Comparison of ENCODE assay signal across 11 cellular contexts in the genomic region with DNA sequence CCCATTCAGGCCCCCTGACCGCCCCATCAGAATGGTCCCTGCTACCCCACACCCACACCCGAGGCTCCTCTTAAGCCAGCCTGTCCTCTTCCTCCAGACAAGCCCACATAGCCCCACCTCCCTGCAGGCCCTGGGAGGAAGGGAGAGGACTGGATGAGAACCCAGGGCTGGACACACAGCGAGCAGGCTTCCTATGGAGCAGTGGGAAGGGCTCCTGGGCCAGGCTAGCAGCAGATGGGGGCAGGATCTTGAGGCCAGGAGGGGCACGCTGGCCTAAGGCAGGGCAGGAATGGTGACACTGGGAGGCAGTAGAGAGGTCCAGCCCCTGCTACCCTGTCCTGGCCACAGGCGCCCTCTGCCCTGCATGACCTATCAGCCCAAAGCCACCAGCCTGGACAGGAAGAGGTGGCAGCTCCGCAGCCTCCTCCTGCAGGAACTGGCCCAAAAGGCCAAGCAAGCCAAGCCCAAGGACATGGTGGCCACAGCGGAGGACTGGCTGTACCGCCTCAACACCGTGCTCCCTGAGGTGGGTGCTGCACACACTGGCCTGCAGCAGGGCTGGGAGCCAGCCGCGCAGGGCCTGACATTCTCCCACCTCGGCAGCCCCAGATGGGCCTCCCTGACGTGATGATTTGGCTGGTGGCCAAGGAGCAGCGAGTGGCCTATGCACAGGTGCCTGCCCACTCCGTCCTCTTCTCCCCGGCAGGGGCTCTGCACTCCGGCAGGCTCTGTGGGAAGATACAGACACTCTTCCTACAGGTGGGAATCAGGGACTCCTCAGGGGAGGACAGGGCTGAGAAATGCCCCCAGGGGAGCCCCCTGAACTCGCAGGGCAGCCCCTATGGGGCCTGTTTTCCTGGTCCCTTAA. TPM values are rescaled to one million over a fixed set of nuclear protein-coding genes. Genes with fewer than 3 reads are reported as not detected.
DNase-seq lines count a peak whose midpoint lies in the region; ATAC-seq and TF ChIP-seq lines count a peak whose summit lies in the region.
"Had no signal": no experiment of that assay in that cellular context is flagged by ENCODE, and none has a peak within 500 bp of the region (broad histone marks: within the 10 kb centered on the region; RNA-seq: fewer than 3 reads in every experiment).

No MANE protein-coding gene starts in this region.

- peak overlapping the region; percentile 32 for H3K27ac ChIP-seq in cardiac muscle cell

- H3K36me3 ChIP-seq in cardiac muscle cell, result no peaks in the 10 kb centered on the region

- H3K9me3 ChIP-seq in cardiac muscle cell (ENCODE audit: low read depth), result no peaks in the 10 kb centered on the region

- peaks cover 14% of the 10 kb centered on the region for H3K4me1 ChIP-seq in cardiac muscle cell (ENCODE audit: low read depth)

- no peak for ATAC-seq in activated T-cell treated with anti-CD3 and anti-CD28 coated beads, Interleukin-2, amount 50 U/mL, for 4 hours
- no peak for ATAC-seq in left lobe of liver
- ATAC-seq: activated CD8-positive, alpha-beta T cell treated with anti-CD3 and anti-CD28 coated beads, Interleukin-2, amount 10 ng/mL, durations not matched to agents 7 days and 5 days had no signal

- no peak overlapping the region for H3K4me3 Mint-ChIP-seq in activated T-cell treated with anti-CD3 and anti-CD28 coated beads, Interleukin-2, amount 50 U/mL, for 4 hours
- H3K4me3 Mint-ChIP-seq: activated CD8-positive, alpha-beta T cell treated with anti-CD3 and anti-CD28 coated beads, Interleukin-2, amount 10 ng/mL, durations not matched to agents 7 days and 5 days had no signal

- DNase-seq in HuH-7.5 (ENCODE audit: low spot score) (peak; percentile 59), NCI-H82 (lab: John Stamatoyannopoulos, UW) (peak; percentile 88), cardiac muscle cell (ENCODE audit: low read depth in 1 of 2, low spot score in 1 of 2) (peak; percentile 64 to 73), retina (peak; percentile 44), HPDE6-E6E7 (ENCODE audit: extremely low spot score) (no peak), left lobe of liver (ENCODE audit: low spot score) (no peak), A172 (ENCODE audit: low spot score) (no peak)
- DNase-seq in activated T-cell treated with anti-CD3 and anti-CD28 coated beads, Interleukin-2, amount 50 U/mL, for 4 hours, result no peak
- DNase-seq: activated CD8-positive, alpha-beta T cell treated with anti-CD3 and anti-CD28 coated beads, Interleukin-2, amount 10 ng/mL, durations not matched to agents 7 days and 5 days; Kasumi-1; stimulated activated CD4-positive, alpha-beta T cell treated with anti-CD3 and anti-CD28 coated beads, Interleukin-4, amount 100 ng/mL, for 1 hour had no signal

- H3K4me1 Mint-ChIP-seq in activated T-cell treated with anti-CD3 and anti-CD28 coated beads, Interleukin-2, amount 50 U/mL, for 4 hours (ENCODE audit: low read depth), result no peaks in the 10 kb centered on the region

- peaks cover 12% of the 10 kb centered on the region for H3K27me3 Mint-ChIP-seq in activated T-cell treated with anti-CD3 and anti-CD28 coated beads, Interleukin-2, amount 50 U/mL, for 4 hours (ENCODE audit: low read depth)

- H3K9me3 Mint-ChIP-seq in activated T-cell treated with anti-CD3 and anti-CD28 coated beads, Interleukin-2, amount 50 U/mL, for 4 hours, result no peaks in the 10 kb centered on the region

- H3K4me3 ChIP-seq in cardiac muscle cell, result no peak overlapping the region

- H3K36me3 Mint-ChIP-seq in activated T-cell treated with anti-CD3 and anti-CD28 coated beads, Interleukin-2, amount 50 U/mL, for 4 hours (ENCODE audit: insufficient read depth), result no peaks in the 10 kb centered on the region

- H3K27me3 ChIP-seq in cardiac muscle cell, result no peaks in the 10 kb centered on the region

- peak; percentile 2 for TF ChIP-seq CTCF in cardiac muscle cell (IDR thresholded peaks at IDR 0.05; ENCODE audit: low read depth, low read length)

RNA-seq across cellular contexts. Expression of gene FER1L5, which starts 43.3 kb away (rescaled TPM):
- total RNA-seq in cardiac muscle cell, result 0.63 and 2.1 TPM in 2 replicates
- 1.9 and 2.6 TPM in 2 replicates for polyA plus RNA-seq in cardiac muscle cell
- total RNA-seq in activated T-cell treated with anti-CD3 and anti-CD28 coated beads, Interleukin-2, amount 50 U/mL, for 4 hours, result not detected
- 0.10 TPM for total RNA-seq in left lobe of liver
- total RNA-seq in A172 (2014; rRNA removed; shearing (Covaris generic)), result 0.10 and 0.22 TPM in 2 replicates
- total RNA-seq: activated CD8-positive, alpha-beta T cell treated with anti-CD3 and anti-CD28 coated beads, Interleukin-2, amount 10 ng/mL, durations not matched to agents 7 days and 5 days had no signal

RNA-seq across cellular contexts. Expression of gene KANSL3, which starts 47.7 kb away (rescaled TPM):
- total RNA-seq in cardiac muscle cell (56.8 and 59.2 TPM in 2 replicates), left lobe of liver (18.5 TPM)
- 40.4 and 41.9 TPM in 2 replicates for polyA plus RNA-seq in cardiac muscle cell
- 10 to 100 TPM; 29.1 to 32.3 (median 31.3) TPM for total RNA-seq in activated T-cell treated with anti-CD3 and anti-CD28 coated beads, Interleukin-2, amount 50 U/mL, for 4 hours
- 32.7 and 36.7 TPM in 2 replicates for total RNA-seq in A172 (2014; rRNA removed; shearing (Covaris generic))

RNA-seq across cellular contexts. Expression of gene LMAN2L, which starts 54.0 kb away (rescaled TPM):
- total RNA-seq in cardiac muscle cell, result 28.8 and 34.7 TPM in 2 replicates
- polyA plus RNA-seq in cardiac muscle cell, result 51.4 and 64.3 TPM in 2 replicates
- 1 to 10 TPM; 7.0 to 9.1 (median 8.6) TPM for total RNA-seq in activated T-cell treated with anti-CD3 and anti-CD28 coated beads, Interleukin-2, amount 50 U/mL, for 4 hours
- 12.0 TPM for total RNA-seq in left lobe of liver
- 49.3 and 57.1 TPM in 2 replicates for total RNA-seq in A172 (2014; rRNA removed; shearing (Covaris generic))

Comparison
In these comparisons a context has a peak if more than half of its experiments do, and no peak if none do; other contexts are left out.
1. DNase-seq: peak in HuH-7.5 (single experiment), NCI-H82 (single experiment), cardiac muscle cell (2 of 2) and retina (single experiment); none in activated T-cell treated with anti-CD3 and anti-CD28 coated beads, Interleukin-2, amount 50 U/mL, for 4 hours (single experiment), HPDE6-E6E7 (single experiment), left lobe of liver (single experiment) and A172 (single experiment).